In genomic region chr13:51944428-51944827, GRCh38 we compare ENCODE assay signal across 27 cellular contexts.
"Had no signal": no experiment of that assay in that cellular context is flagged by ENCODE, and none has a peak within 500 bp of the region (broad histone marks: within the 10 kb centered on the region; RNA-seq: fewer than 3 reads in every experiment).

No MANE protein-coding gene starts in this region.

- H3K9me3 ChIP-seq: Peyer's patch, SJSA1, SK-N-SH had no signal

- H3K4me1 ChIP-seq: SJSA1 had no signal

- H3K4me3 Mint-ChIP-seq: activated CD4-positive, alpha-beta T cell treated with anti-CD3 and anti-CD28 coated beads, Interleukin-2, amount 10 ng/mL, durations not matched to agents 24 days and 14 days; activated CD8-positive, alpha-beta T cell treated with anti-CD3 and anti-CD28 coated beads for 36 hours; activated naive CD4-positive, alpha-beta T cell treated with anti-CD3 and anti-CD28 coated beads for 36 hours; activated naive CD8-positive, alpha-beta T cell; activated naive CD8-positive, alpha-beta T cell treated with anti-CD3 and anti-CD28 coated beads, Interleukin-2, amount 50 U/mL, for 24 hours; activated T-cell treated with anti-CD3 and anti-CD28 coated beads, Interleukin-2, amount 50 U/mL, for 72 hours; T-helper 1 cell treated with Interleukin-12 subunit alpha and Interleukin-12 subunit beta and Interleukin-4 antibody, amounts not matched to agents 30 μg/mL and 1 μg/mL, for 36 hours had no signal

- DNase-seq: activated CD4-positive, alpha-beta T cell treated with anti-CD3 and anti-CD28 coated beads, Interleukin-2, amount 10 ng/mL, durations not matched to agents 24 days and 14 days; activated CD4-positive, alpha-beta T cell treated with anti-CD3 and anti-CD28 coated beads, Interleukin-2, amount 50 U/mL, for 4 hours; activated CD8-positive, alpha-beta T cell treated with anti-CD3 and anti-CD28 coated beads for 36 hours; activated gamma-delta T cell; activated naive CD4-positive, alpha-beta T cell treated with anti-CD3 and anti-CD28 coated beads for 36 hours; activated naive CD8-positive, alpha-beta T cell treated with anti-CD3 and anti-CD28 coated beads, Interleukin-2, amount 50 U/mL, for 24 hours; activated T-cell treated with anti-CD3 and anti-CD28 coated beads, Interleukin-2, amount 50 U/mL, for 1 hour; activated T-cell treated with anti-CD3 and anti-CD28 coated beads, Interleukin-2, amount 50 U/mL, for 72 hours; anterior cingulate cortex; brain microvascular endothelial cell; NCI-H1105; NCI-H1436; NCI-H1694 treated with DMSO at 0.1 percent for 48 hours; NCI-H2029; NCI-H345; NCI-H524 treated with DMSO at 0.1 percent for 48 hours; PC-3; Peyer's patch; SHP77 treated with DMSO at 0.1 percent for 48 hours; SK-N-SH; T1000; WERI-Rb-1 had no signal

- ATAC-seq: activated CD8-positive, alpha-beta T cell treated with anti-CD3 and anti-CD28 coated beads for 36 hours; activated naive CD8-positive, alpha-beta T cell treated with anti-CD3 and anti-CD28 coated beads, Interleukin-2, amount 50 U/mL, for 24 hours; activated T-cell treated with anti-CD3 and anti-CD28 coated beads, Interleukin-2, amount 50 U/mL, for 72 hours; PC-3 had no signal

- H3K9me3 Mint-ChIP-seq: activated CD4-positive, alpha-beta T cell treated with anti-CD3 and anti-CD28 coated beads, Interleukin-2, amount 10 ng/mL, durations not matched to agents 24 days and 14 days; activated CD8-positive, alpha-beta T cell treated with anti-CD3 and anti-CD28 coated beads for 36 hours; activated T-cell treated with anti-CD3 and anti-CD28 coated beads, Interleukin-2, amount 50 U/mL, for 72 hours had no signal

- H3K27ac Mint-ChIP-seq: activated CD4-positive, alpha-beta T cell treated with anti-CD3 and anti-CD28 coated beads, Interleukin-2, amount 10 ng/mL, durations not matched to agents 24 days and 14 days; activated CD8-positive, alpha-beta T cell treated with anti-CD3 and anti-CD28 coated beads for 36 hours; activated naive CD4-positive, alpha-beta T cell treated with anti-CD3 and anti-CD28 coated beads for 36 hours; activated naive CD8-positive, alpha-beta T cell; activated naive CD8-positive, alpha-beta T cell treated with anti-CD3 and anti-CD28 coated beads, Interleukin-2, amount 50 U/mL, for 24 hours; activated T-cell treated with anti-CD3 and anti-CD28 coated beads, Interleukin-2, amount 50 U/mL, for 72 hours; activated T-helper 2 cell treated with anti-CD3 and anti-CD28 coated beads, Interferon-gamma antibody, Interleukin-2, Interleukin-4, amounts not matched to agents 10 μg/mL and 5 μg/mL and 100 μg/mL, durations not matched to agents 14 hours and 24 hours and 36 hours; T-helper 1 cell treated with Interleukin-12 subunit alpha and Interleukin-12 subunit beta and Interleukin-4 antibody, amounts not matched to agents 30 μg/mL and 1 μg/mL, for 36 hours had no signal

- H3K36me3 ChIP-seq: brain microvascular endothelial cell, cardiac muscle cell, SJSA1, WERI-Rb-1 had no signal

- H3K4me3 ChIP-seq: cardiac muscle cell, Peyer's patch, SJSA1 had no signal

- H3K36me3 Mint-ChIP-seq: activated naive CD8-positive, alpha-beta T cell had no signal

- H3K27ac ChIP-seq: brain microvascular endothelial cell, cardiac muscle cell, Peyer's patch, SJSA1, WERI-Rb-1 had no signal

- H3K27me3 Mint-ChIP-seq: activated naive CD8-positive, alpha-beta T cell; activated naive CD8-positive, alpha-beta T cell treated with anti-CD3 and anti-CD28 coated beads, Interleukin-2, amount 50 U/mL, for 24 hours had no signal

- H3K27me3 ChIP-seq: brain microvascular endothelial cell, cardiac muscle cell, Peyer's patch, SJSA1 had no signal
